ENCODE assay signal across 18 cellular contexts in genomic region chr2:10374362-10374943, GRCh38.
DNase-seq lines count a peak whose midpoint lies in the region; ATAC-seq, FAIRE-seq and TF ChIP-seq lines count a peak whose summit lies in the region.
"Had no signal": no experiment of that assay in that cellular context is flagged by ENCODE, and none has a peak within 500 bp of the region (broad histone marks: within the 10 kb centered on the region; RNA-seq: fewer than 3 reads in every experiment).

No MANE protein-coding gene starts in this region.

- ATAC-seq in natural killer cell (no peak), HG03432 (IDR thresholded peaks at IDR 0.05; ENCODE audit: unreplicated experiment) (no peak)

- no peak for TF ChIP-seq POLR2A in H54 (IDR thresholded peaks at IDR 0.05; ENCODE audit: low read depth, low read length)

- no peak for FAIRE-seq in H54 (lab: Jason Lieb, UNC)
- FAIRE-seq: A549, colon had no signal

- H3K27ac ChIP-seq in HEK293 (ENCODE audit: extremely low read depth, low read depth, low read length): no peak overlapping the region
- H3K27ac ChIP-seq: A549, WERI-Rb-1 had no signal

- H3K9me3 ChIP-seq in HEK293 (ENCODE audit: control insufficient read depth, insufficient read depth, low read depth, low read length): no peaks in the 10 kb centered on the region
- H3K9me3 ChIP-seq: A549 had no signal

- no peaks in the 10 kb centered on the region for H3K9me3 Mint-ChIP-seq in activated CD4-positive, alpha-beta T cell treated with anti-CD3 and anti-CD28 coated beads, Interleukin-2, amount 10 ng/mL, durations not matched to agents 24 days and 14 days
- H3K9me3 Mint-ChIP-seq in brain (no peaks in the 10 kb centered on the region), natural killer cell (no peaks in the 10 kb centered on the region)

- TF ChIP-seq CTCF in HEK293 (tag by site-specific recombination; IDR thresholded peaks at IDR 0.05) (no peak), brain (conservative IDR thresholded peaks at IDR 0.05) (no peak), natural killer cell (IDR thresholded peaks at IDR 0.05) (no peak)

- no peak overlapping the region for H3K4me3 Mint-ChIP-seq in activated CD4-positive, alpha-beta T cell treated with anti-CD3 and anti-CD28 coated beads, Interleukin-2, amount 10 ng/mL, durations not matched to agents 24 days and 14 days
- H3K4me3 Mint-ChIP-seq in brain (no peak overlapping the region), natural killer cell (no peak overlapping the region)

- intact Hi-C loops in activated CD4-positive, alpha-beta T cell treated with anti-CD3 and anti-CD28 coated beads, Interleukin-2, amount 10 ng/mL, durations not matched to agents 24 days and 14 days (cut with micrococcal nuclease): no loop called here
- intact Hi-C loops in natural killer cell (cut with micrococcal nuclease): no loop called here

- no peak overlapping the region for H3K4me3 ChIP-seq in HEK293 (ENCODE audit: low read depth, low read length)
- H3K4me3 ChIP-seq: A549 had no signal

- no peak for DNase-seq in activated CD4-positive, alpha-beta T cell treated with anti-CD3 and anti-CD28 coated beads, Interleukin-2, amount 10 ng/mL, durations not matched to agents 24 days and 14 days
- no peak for DNase-seq in activated CD4-positive, alpha-beta T cell treated with anti-CD3 and anti-CD28 coated beads for 4 hours
- DNase-seq in natural killer cell (no peak), DMS53 (lab: John Stamatoyannopoulos, UW) (no peak), H54 (ENCODE audit: insufficient read length, low spot score) (no peak)
- DNase-seq: activated effector memory CD4-positive, alpha-beta T cell treated with anti-CD3 and anti-CD28 coated beads, Interleukin-2, amount 50 U/mL, for 16 hours; foreskin fibroblast; IMR-90; midbrain; NCI-H1694 treated with DMSO at 0.1 percent for 48 hours; NCI-H446 treated with DMSO at 0.1 percent for 48 hours; trophoblast cell; WERI-Rb-1 had no signal

- POLR2A ChIA-PET in HEK293 (lab: Yijun Ruan, JAX): no interaction called here

- CTCF ChIA-PET in HEK293 (lab: Yijun Ruan, JAX): interaction anchor here (0.7 kb wide), 1 partner anchor 35 kb away, joined by 3 read pairs; no protein-coding TSS in a partner anchor

- H3K4me1 Mint-ChIP-seq in activated CD4-positive, alpha-beta T cell treated with anti-CD3 and anti-CD28 coated beads, Interleukin-2, amount 10 ng/mL, durations not matched to agents 24 days and 14 days: peaks cover 32% of the 10 kb centered on the region
- peaks cover 76% of the 10 kb centered on the region for H3K4me1 Mint-ChIP-seq in brain
- peaks cover 52 to 59% of the 10 kb centered on the region in 2 donors for H3K4me1 Mint-ChIP-seq in natural killer cell

- no peaks in the 10 kb centered on the region for H3K27me3 Mint-ChIP-seq in activated CD4-positive, alpha-beta T cell treated with anti-CD3 and anti-CD28 coated beads, Interleukin-2, amount 10 ng/mL, durations not matched to agents 24 days and 14 days
- H3K27me3 Mint-ChIP-seq in brain (no peaks in the 10 kb centered on the region), natural killer cell (ENCODE audit: low read depth in 2 of 2) (no peaks in the 10 kb centered on the region)

- peak overlapping the region; percentile 35 for H3K27ac Mint-ChIP-seq in activated CD4-positive, alpha-beta T cell treated with anti-CD3 and anti-CD28 coated beads, Interleukin-2, amount 10 ng/mL, durations not matched to agents 24 days and 14 days
- peak overlapping the region in 4 of 5 experiments; percentile 56 to 88 (median 75) for H3K27ac Mint-ChIP-seq in brain
- peak overlapping the region; percentile 29 to 76 for H3K27ac Mint-ChIP-seq in natural killer cell

- peaks cover 6% of the 10 kb centered on the region for H3K36me3 Mint-ChIP-seq in activated CD4-positive, alpha-beta T cell treated with anti-CD3 and anti-CD28 coated beads, Interleukin-2, amount 10 ng/mL, durations not matched to agents 24 days and 14 days (ENCODE audit: low read depth)
- no peaks in the 10 kb centered on the region for H3K36me3 Mint-ChIP-seq in brain
- no peaks in the 10 kb centered on the region for H3K36me3 Mint-ChIP-seq in natural killer cell

- no peaks in the 10 kb centered on the region for H3K36me3 ChIP-seq in HEK293 (ENCODE audit: control insufficient read depth in 2 of 2, insufficient read depth in 1 of 2, low read length in 2 of 2)
- H3K36me3 ChIP-seq: WERI-Rb-1 had no signal

- 0 out of 2 replicates have a peak, but pooled peaks cover 2% of the 10 kb centered on the region for H3K4me1 ChIP-seq in HEK293 (ENCODE audit: control insufficient read depth, insufficient read depth, low read length)

TF ChIP-seq in HEK293, 187 proteins besides CTCF, POLR2A, EP300 and RAD21:
- no peak for TF ChIP-seq HOXD13 (CRISPR knock-in tag; IDR thresholded peaks at IDR 0.05; ENCODE audit: borderline replicate concordance)
- TF ChIP-seq HOXA7 (CRISPR knock-in tag; IDR thresholded peaks at IDR 0.05; ENCODE audit: borderline replicate concordance): no peak
- TF ChIP-seq ZFHX2 (tag by site-specific recombination; conservative IDR thresholded peaks at IDR 0.05): peak; percentile 14; the same call in 1 of the 2 replicates
- TF ChIP-seq ZBTB49 (tag by site-specific recombination; IDR thresholded peaks at IDR 0.05; ENCODE audit: low read depth): no peak
- no peak for TF ChIP-seq ZBTB44 (tag by site-specific recombination; IDR thresholded peaks at IDR 0.05)
